Comparison of ENCODE assay signal across 2 cellular contexts in genomic region chr9:115146581-115147021, GRCh38.
A peak's percentile ranks its signal among the peaks of the same experiment; 100 is the strongest.
TF ChIP-seq lines count a peak whose summit lies in the region.

No MANE protein-coding gene starts in this region.

TF ChIP-seq in A549, 52 proteins besides CTCF, POLR2A, EP300 and RAD21:
- TF ChIP-seq HEYL (CRISPR knock-in tag; IDR thresholded peaks at IDR 0.05) = no peak
- TF ChIP-seq ATOH8 (CRISPR knock-in tag; IDR thresholded peaks at IDR 0.05; ENCODE audit: low read depth) = no peak
- TF ChIP-seq TP53 (CRISPR knock-in tag; IDR thresholded peaks at IDR 0.05) = no peak
- 0 out of 2 replicates have a peak, but pooled peaks have one; percentile 6 for TF ChIP-seq FOSL2 (IDR thresholded peaks at IDR 0.05)
- TF ChIP-seq FOSL2 (CRISPR knock-in tag; IDR thresholded peaks at IDR 0.05) = no peak
- no peak for TF ChIP-seq HOXA7 (CRISPR knock-in tag; IDR thresholded peaks at IDR 0.05)
TF ChIP-seq in A549: peak in this region for 1.

TF ChIP-seq in IMR-90, 13 proteins besides CTCF, POLR2A, EP300 and RAD21:
- TF ChIP-seq CHD1 (IDR thresholded peaks at IDR 0.05; ENCODE audit: low read depth, low read length) = no peak
- peak; percentile 73; the same call in 1 of the 2 replicates for TF ChIP-seq BHLHE40 (IDR thresholded peaks at IDR 0.05; ENCODE audit: low read depth, low read length)
- no peak for TF ChIP-seq RFX5 (IDR thresholded peaks at IDR 0.05; ENCODE audit: low read depth, low read length)
- no peak; the same call in 1 of the 2 replicates for TF ChIP-seq SMC3 (IDR thresholded peaks at IDR 0.05; ENCODE audit: low read depth, low read length)
- TF ChIP-seq MXI1 (IDR thresholded peaks at IDR 0.05; ENCODE audit: borderline replicate concordance, low read depth, low read length) = no peak
- TF ChIP-seq MAZ (IDR thresholded peaks at IDR 0.05; ENCODE audit: borderline replicate concordance, low read depth, low read length) = no peak
- peak; percentile 62; the same call in 1 of the 2 replicates for TF ChIP-seq NFE2L2 (IDR thresholded peaks at IDR 0.05; ENCODE audit: low read depth, low read length)
- peak; percentile 65 for TF ChIP-seq FOS (IDR thresholded peaks at IDR 0.05; ENCODE audit: low read depth, low read length)
- TF ChIP-seq CEBPB (IDR thresholded peaks at IDR 0.05; ENCODE audit: low read depth, low read length) = peak; percentile 35; the same call in 1 of the 2 replicates
- no peak for TF ChIP-seq USF2 (IDR thresholded peaks at IDR 0.05; ENCODE audit: low read depth, low read length)
- peak; percentile 14; the same call in 1 of the 2 replicates for TF ChIP-seq MAFK (IDR thresholded peaks at IDR 0.05; ENCODE audit: low read depth, low read length)
- TF ChIP-seq ELK1 (IDR thresholded peaks at IDR 0.05; ENCODE audit: borderline replicate concordance, low read depth, low read length) = no peak
- no peak for TF ChIP-seq RCOR1 (IDR thresholded peaks at IDR 0.05; ENCODE audit: insufficient replicate concordance, low read length)
